In genomic region chr10:126387041-126387908, GRCh38 we compare ENCODE assay signal across 8 cellular contexts. TPM values are rescaled to one million over a fixed set of nuclear protein-coding genes. Genes with fewer than 3 reads are reported as not detected.
A peak's percentile ranks its signal among the peaks of the same experiment; 100 is the strongest.
DNase-seq lines count a peak whose midpoint lies in the region; ATAC-seq and TF ChIP-seq lines count a peak whose summit lies in the region.

No MANE protein-coding gene starts in this region.

- peak overlapping the region; percentile 72 for H3K27ac Mint-ChIP-seq in HFFc6
- peak overlapping the region in 1 of 2 donors; percentile 94 for H3K27ac Mint-ChIP-seq in effector memory CD8-positive, alpha-beta T cell

- H3K36me3 Mint-ChIP-seq in HFFc6 (ENCODE audit: low read depth): peaks cover 10% of the 10 kb centered on the region; the same call in 1 of the 2 replicates
- peaks cover 12% of the 10 kb centered on the region for H3K36me3 Mint-ChIP-seq in effector memory CD8-positive, alpha-beta T cell (ENCODE audit: insufficient read depth)

- H3K27ac ChIP-seq in lung (ENCODE audit: low read depth in 1 of 2, low read length in 1 of 2): no peak overlapping the region

- ATAC-seq in effector memory CD8-positive, alpha-beta T cell (replicated peaks): peak; percentile 58
- no peak for ATAC-seq in lung (ENCODE audit: insufficient read depth, low FRiP score)
- no peak for ATAC-seq in HG03097 (IDR thresholded peaks at IDR 0.05; ENCODE audit: low FRiP score, unreplicated experiment)

- DNase-seq in AG20443 (ENCODE audit: low spot score): peak; percentile 82
- DNase-seq in HFFc6: peak; percentile 55
- peak; percentile 35 for DNase-seq in activated CD4-positive, CD25-positive, alpha-beta regulatory T cell treated with anti-CD3 and anti-CD28 coated beads, Interleukin-2, amount 50 U/mL, for 72 hours
- DNase-seq in effector memory CD8-positive, alpha-beta T cell: peak; percentile 6 to 61 (median 60)
- peak; percentile 49 for DNase-seq in lung (ENCODE audit: low spot score)
- peak; percentile 4 to 9 for DNase-seq in stimulated activated CD8-positive, alpha-beta memory T cell treated with anti-CD3 and anti-CD28 coated beads, Interleukin-15, amount 100 ng/mL, for 48 hours (ENCODE audit: low read depth in 2 of 2)
- no peak for DNase-seq in HuH-7.5 (ENCODE audit: low spot score)

- H3K27me3 ChIP-seq in lung (ENCODE audit: control insufficient read depth, insufficient read depth): peaks cover 8% of the 10 kb centered on the region

- H3K9me3 ChIP-seq in lung (ENCODE audit: control insufficient read depth in 2 of 2, insufficient read depth in 1 of 2, low read length in 1 of 2): peaks cover 0 to 2% of the 10 kb centered on the region in 2 donors

- H3K4me3 ChIP-seq in lung: no peak overlapping the region

- H3K36me3 ChIP-seq in lung (ENCODE audit: control insufficient read depth in 2 of 2, insufficient read depth in 2 of 2, low read length in 2 of 2): no peaks in the 10 kb centered on the region

- peak overlapping the region; percentile 95 for H3K4me3 Mint-ChIP-seq in HFFc6
- peak overlapping the region; percentile 67 to 96 for H3K4me3 Mint-ChIP-seq in effector memory CD8-positive, alpha-beta T cell

- no peaks in the 10 kb centered on the region; the same call in 1 of the 2 replicates for H3K27me3 Mint-ChIP-seq in HFFc6 (ENCODE audit: insufficient read depth)
- H3K27me3 Mint-ChIP-seq in effector memory CD8-positive, alpha-beta T cell: peaks cover 15 to 19% of the 10 kb centered on the region in 2 donors

- TF ChIP-seq CTCF in HFFc6 (IDR thresholded peaks at IDR 0.05): peak; percentile 88
- TF ChIP-seq CTCF in lung (IDR thresholded peaks at IDR 0.05; ENCODE audit: control extremely low read depth, extremely low read depth): peak; percentile 29

- 2 to 3% methylated on average over 44 to 47 of the region's 47 CpGs for WGBS in lung, 2 donors

- peaks cover 59% of the 10 kb centered on the region for H3K4me1 Mint-ChIP-seq in HFFc6 (ENCODE audit: low read depth)
- peaks cover 0 to 29% of the 10 kb centered on the region in 2 donors for H3K4me1 Mint-ChIP-seq in effector memory CD8-positive, alpha-beta T cell (ENCODE audit: low read depth in 2 of 2)

- H3K4me1 ChIP-seq in lung (ENCODE audit: control insufficient read depth in 2 of 2, insufficient read depth in 2 of 2, low read length in 2 of 2): peaks cover 0 to 5% of the 10 kb centered on the region in 2 donors

- no peaks in the 10 kb centered on the region for H3K9me3 Mint-ChIP-seq in HFFc6
- peaks cover 0 to 8% of the 10 kb centered on the region in 2 donors for H3K9me3 Mint-ChIP-seq in effector memory CD8-positive, alpha-beta T cell

RNA-seq across cellular contexts. Expression of gene ADAM12, which starts 1.0 kb away (rescaled TPM):
- 10 to 100 TPM in 4 of 6 experiments, 1 to 10 TPM in 2; 7.5 to 12.5 (median 11.5) TPM for total RNA-seq in HFFc6 (2021; fragmentation: NEBNext Ultra II Directional; extraction: Animal tissue kit (Norgen Biotek cat#: 25700))
- 1 to 10 TPM; 1.3 to 5.8 TPM for total RNA-seq in lung
- under 1 TPM; 0.16 to 0.38 TPM for polyA plus RNA-seq in lung
